Comparison of ENCODE assay signal across 9 cellular contexts in genomic region chr15:101641894-101642293, GRCh38. TPM values are rescaled to one million over a fixed set of nuclear protein-coding genes. Genes with fewer than 3 reads are reported as not detected.
DNase-seq lines count a peak whose midpoint lies in the region; ATAC-seq and TF ChIP-seq lines count a peak whose summit lies in the region.
"Had no signal": no experiment of that assay in that cellular context is flagged by ENCODE, and none has a peak within 500 bp of the region (broad histone marks: within the 10 kb centered on the region; RNA-seq: fewer than 3 reads in every experiment).

No MANE protein-coding gene starts in this region.

- intact Hi-C loops in Right ventricle myocardium inferior (cut with DNase I) = loop anchor here (2.0 kb wide), 3 partner anchors 101 to 341 kb away; no protein-coding TSS in a partner anchor
- intact Hi-C loops in cardiac septum (cut with DNase I) = loop anchor here (2.0 kb wide), 1 partner anchor 341 kb away; no protein-coding TSS in a partner anchor
- intact Hi-C loops in heart left ventricle (cut with DNase I) = loop anchor here (1.0 to 10.0 kb wide), 7 partner anchors 83 to 345 kb away; partner anchors contain the start of genes SNRPA1 (in 2 of the 10) and TARS3 (in 1 of the 10)
- intact Hi-C loops in ovary (cut with DNase I) = loop anchor here (2.0 to 5.0 kb wide), 4 partner anchors 335 to 347 kb away; partner anchors contain the start of gene SNRPA1 (in 1 of the 4)

- peaks cover 4% of the 10 kb centered on the region; the same call in 1 of the 2 replicates for H4K20me1 ChIP-seq in SU-DHL-6 (ENCODE audit: low read depth, low read length)

- WGBS in heart left ventricle, 4 donors = 42 to 63% (median 50%) methylated on average over 1 of the region's 1 CpG
- 20 to 31% (median 24%) methylated on average over 1 of the region's 1 CpG for WGBS in ovary, 3 donors

- ATAC-seq in Right ventricle myocardium inferior (peak; percentile 24), heart left ventricle (peak; percentile 29 to 81 (median 44)), GM19467 (IDR thresholded peaks at IDR 0.05; ENCODE audit: unreplicated experiment) (no peak), GM19035 (IDR thresholded peaks at IDR 0.05; ENCODE audit: unreplicated experiment) (no peak)

- H3K4me1 ChIP-seq in heart left ventricle (peaks cover 2 to 34% (median 23%) of the 10 kb centered on the region in 12 donors), ovary (ENCODE audit: insufficient read depth) (peaks cover 3% of the 10 kb centered on the region)

- H3K4me3 ChIP-seq in SU-DHL-6 (ENCODE audit: insufficient read depth, low read length, poor library complexity, severe bottlenecking) (no peak overlapping the region), heart left ventricle (no peak overlapping the region), ovary (no peak overlapping the region)
- H3K4me3 ChIP-seq: SJSA1 had no signal

- H3K9ac ChIP-seq in SU-DHL-6 (ENCODE audit: low read length) = no peak overlapping the region

- peaks cover 24% of the 10 kb centered on the region; the same call in 1 of the 2 replicates for H3K36me3 ChIP-seq in SU-DHL-6 (ENCODE audit: low read length)
- peaks cover 0 to 80% (median 64%) of the 10 kb centered on the region in 9 donors for H3K36me3 ChIP-seq in heart left ventricle
- no peaks in the 10 kb centered on the region for H3K36me3 ChIP-seq in ovary

- no peak overlapping the region for H2AFZ ChIP-seq in SU-DHL-6 (ENCODE audit: low read depth, low read length, severe bottlenecking)

- H3F3A ChIP-seq in SU-DHL-6 (ENCODE audit: insufficient read depth) = peaks cover 13% of the 10 kb centered on the region; the same call in 1 of the 2 replicates

- H3K27ac ChIP-seq in SU-DHL-6 (ENCODE audit: low read depth, low read length) (peak overlapping the region; percentile 18), heart left ventricle (peak overlapping the region in 9 of 12 donors; percentile 11 to 76 (median 29)), ovary (no peak overlapping the region)
- H3K27ac ChIP-seq: SJSA1 had no signal

- H3K27me3 ChIP-seq in SU-DHL-6 (ENCODE audit: low read length) (no peaks in the 10 kb centered on the region), heart left ventricle (no peaks in the 10 kb centered on the region), ovary (no peaks in the 10 kb centered on the region)
- H3K27me3 ChIP-seq: SJSA1 had no signal

- TF ChIP-seq POLR2A in heart left ventricle (IDR thresholded peaks at IDR 0.05) = no peak
- TF ChIP-seq POLR2A in ovary (IDR thresholded peaks at IDR 0.05) = no peak

- TF ChIP-seq EP300 in ovary (IDR thresholded peaks at IDR 0.05) = no peak

- no peak overlapping the region for H3K4me2 ChIP-seq in SU-DHL-6 (ENCODE audit: low read depth, low read length, poor library complexity, severe bottlenecking)

- no peaks in the 10 kb centered on the region for H3K9me3 ChIP-seq in SU-DHL-6 (ENCODE audit: insufficient read depth, low read length)
- no peaks in the 10 kb centered on the region for H3K9me3 ChIP-seq in heart left ventricle
- no peaks in the 10 kb centered on the region for H3K9me3 ChIP-seq in ovary
- H3K9me3 ChIP-seq: SJSA1 had no signal

- H3K9me2 ChIP-seq in SU-DHL-6 (replicated peaks; ENCODE audit: insufficient read depth, low read length) = no peaks in the 10 kb centered on the region

- no peak for TF ChIP-seq CTCF in SU-DHL-6 (IDR thresholded peaks at IDR 0.05; ENCODE audit: insufficient read depth, low read length, poor library complexity, severe bottlenecking)
- TF ChIP-seq CTCF in heart left ventricle (IDR thresholded peaks at IDR 0.05) = no peak
- TF ChIP-seq CTCF in ovary (IDR thresholded peaks at IDR 0.05) = no peak

- H3K79me2 ChIP-seq in SU-DHL-6 (ENCODE audit: insufficient read depth, low read length) = peaks cover 4% of the 10 kb centered on the region; the same call in 1 of the 2 replicates

- DNase-seq in Right ventricle myocardium inferior (ENCODE audit: missing footprints) (no peak), cardiac septum (ENCODE audit: low spot score) (no peak), heart left ventricle (peak in 1 of 5 donors; percentile 20), ovary (no peak)
- DNase-seq in activated T-cell treated with anti-CD3 and anti-CD28 coated beads, Interleukin-2, amount 50 U/mL, for 1 hour = no peak

RNA-seq across cellular contexts. Expression of gene TM2D3, which starts 10.3 kb away (rescaled TPM):
- 49.9 TPM for total RNA-seq in Right ventricle myocardium inferior
- total RNA-seq in cardiac septum = 45.0 TPM
- 10 to 100 TPM; 43.7 to 60.4 (median 49.5) TPM for total RNA-seq in heart left ventricle
- polyA plus RNA-seq in heart left ventricle = 10 to 100 TPM; 46.2 to 63.8 TPM
- 10 to 100 TPM; 46.0 to 76.9 (median 57.3) TPM for total RNA-seq in ovary
- 10 to 100 TPM; 46.5 to 70.7 TPM for polyA plus RNA-seq in ovary

Comparison
In these comparisons a context has a peak if more than half of its experiments do, and no peak if none do; other contexts are left out.
1. ATAC-seq: peak in Right ventricle myocardium inferior (single experiment) and heart left ventricle (4 of 4); none in GM19467 (single experiment) and GM19035 (single experiment).
2. H3K27ac ChIP-seq: peak in SU-DHL-6 (single experiment) and heart left ventricle (9 of 12); none in ovary (0 of 2).